In the genomic region with DNA sequence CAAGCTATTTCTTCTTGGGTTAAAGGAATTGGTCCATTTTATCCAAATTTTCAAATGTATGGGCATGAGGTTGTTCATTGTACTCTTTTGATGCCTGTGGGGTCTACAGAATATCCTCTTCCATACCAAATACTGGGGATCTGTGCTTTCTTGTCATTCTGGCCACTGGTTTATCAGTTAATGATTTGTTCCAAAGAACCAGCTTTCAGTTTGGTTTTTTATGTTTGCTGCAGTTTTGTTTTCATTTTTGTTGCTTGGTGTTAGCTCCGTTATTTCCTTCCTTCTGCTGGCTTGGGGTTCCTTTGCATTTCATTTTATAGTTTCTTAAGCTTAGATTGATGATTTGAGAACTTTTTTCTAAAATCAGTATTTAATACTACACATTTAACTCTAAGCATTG, we compare ENCODE assay signal across 13 cellular contexts. TPM values are rescaled to one million over a fixed set of nuclear protein-coding genes. Genes with fewer than 3 reads are reported as not detected.
"Had no signal": no experiment of that assay in that cellular context is flagged by ENCODE, and none has a peak within 500 bp of the region (broad histone marks: within the 10 kb centered on the region; RNA-seq: fewer than 3 reads in every experiment).

No MANE protein-coding gene starts in this region.

- H3K27ac Mint-ChIP-seq: dendritic cell treated with granulocyte-macrophage colony-stimulating factor and Interleukin-4, amounts not matched to agents 40 ng/mL and 50 ng/mL, for 4 days; mesothelial cell of epicardium had no signal

- H3K4me3 Mint-ChIP-seq: dendritic cell treated with granulocyte-macrophage colony-stimulating factor and Interleukin-4, amounts not matched to agents 40 ng/mL and 50 ng/mL, for 4 days; mesothelial cell of epicardium had no signal

- H3K4me3 ChIP-seq: tibial artery, uterus had no signal

- H3K36me3 ChIP-seq: uterus had no signal

- ATAC-seq: SK-N-SH treated with all-trans-retinoic acid at 6 μM for 48 hours had no signal

- H3K4me1 ChIP-seq: tibial artery, uterus had no signal

- H3K9me3 Mint-ChIP-seq: activated naive CD4-positive, alpha-beta T cell treated with anti-CD3 and anti-CD28 coated beads, Interleukin-2, amount 50 U/mL, for 72 hours had no signal

- H3K27me3 Mint-ChIP-seq: dendritic cell treated with granulocyte-macrophage colony-stimulating factor and Interleukin-4, amounts not matched to agents 40 ng/mL and 50 ng/mL, for 4 days had no signal

- H3K4me1 Mint-ChIP-seq: mesothelial cell of epicardium had no signal

- H3K27ac ChIP-seq: tibial artery, uterus had no signal

- H3K27me3 ChIP-seq: tibial artery, uterus had no signal

- DNase-seq: cerebellar nuclear complex; erythroblast; hypothalamus; kidney glomerular epithelial cell; retina; stimulated activated CD4-positive, alpha-beta T cell treated with anti-CD3 and anti-CD28 coated beads, Interleukin-4, amount 100 ng/mL, for 4 hours had no signal

RNA-seq across cellular contexts. Expression of a gene that starts 58.5 kb away (rescaled TPM):
- total RNA-seq: myocyte had no signal
